8 cellular contexts compared by ENCODE assay signal in the genomic region with DNA sequence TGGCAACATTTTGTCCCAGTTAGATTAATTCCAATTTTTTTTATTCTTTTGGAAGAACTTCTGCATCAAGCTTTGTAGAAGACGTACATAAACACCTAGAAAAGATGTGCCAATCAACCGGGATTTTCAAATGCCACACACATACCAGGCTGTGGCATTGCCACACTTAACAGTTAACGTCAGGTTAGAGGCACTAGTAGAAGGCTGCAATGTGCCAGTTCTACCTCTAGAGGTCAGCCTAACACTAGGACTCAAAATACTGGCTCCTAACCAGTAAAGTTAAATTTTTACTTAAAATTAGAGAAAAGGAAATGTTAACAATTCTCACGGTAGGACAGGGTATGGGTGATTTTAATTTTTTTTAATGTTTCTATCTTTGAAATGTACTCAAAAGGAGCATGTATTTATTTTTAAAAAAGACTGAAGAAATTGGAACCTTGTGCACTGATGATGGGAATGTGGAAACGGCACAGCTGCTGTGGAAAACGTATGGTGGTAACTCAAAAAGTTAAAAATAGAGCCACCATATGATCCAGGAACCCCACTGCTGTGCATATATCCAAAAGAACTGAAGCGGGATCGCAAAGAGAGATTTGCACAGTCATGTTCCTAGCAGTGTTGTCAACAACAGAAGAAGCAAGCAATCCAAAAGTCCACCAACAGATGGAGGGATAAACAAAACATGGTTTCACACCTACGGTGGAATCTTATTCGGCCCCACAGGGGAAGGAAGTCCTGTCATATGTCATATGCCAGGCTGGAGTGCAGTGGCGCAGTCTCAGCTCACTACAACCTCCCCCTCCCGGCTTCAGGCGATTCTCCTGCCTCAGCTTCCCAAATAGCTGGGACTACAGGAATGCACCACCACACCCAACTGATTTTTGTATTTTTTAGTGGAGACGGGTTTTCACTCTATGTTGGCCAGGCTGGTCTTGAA. TPM values are rescaled to one million over a fixed set of nuclear protein-coding genes. Genes with fewer than 3 reads are reported as not detected.
A peak's percentile ranks its signal among the peaks of the same experiment; 100 is the strongest.
DNase-seq lines count a peak whose midpoint lies in the region; ATAC-seq and TF ChIP-seq lines count a peak whose summit lies in the region.

No MANE protein-coding gene starts in this region.

- no peak overlapping the region for H3K9ac ChIP-seq in OCI-LY3 (ENCODE audit: low read length)

- ATAC-seq in HG02981 (IDR thresholded peaks at IDR 0.05; ENCODE audit: unreplicated experiment) (peak; percentile 60), esophagus mucosa (peak; percentile 90), naive B cell (ENCODE audit: low read depth in 2 of 2) (peak; percentile 63 to 79)

- H3K27me3 ChIP-seq in OCI-LY3 (ENCODE audit: low read depth, low read length) = no peaks in the 10 kb centered on the region
- no peaks in the 10 kb centered on the region for H3K27me3 ChIP-seq in stomach

- peaks cover 8% of the 10 kb centered on the region; the same call in 1 of the 2 replicates for H3K9me3 ChIP-seq in OCI-LY3 (ENCODE audit: insufficient read depth, low read length)
- H3K9me3 ChIP-seq in stomach = no peaks in the 10 kb centered on the region

- H3K27me3 Mint-ChIP-seq in naive B cell = no peaks in the 10 kb centered on the region

- H3K9me3 Mint-ChIP-seq in naive B cell = peaks cover 0 to 8% (median 6%) of the 10 kb centered on the region in 7 donors

- H3K27ac ChIP-seq in OCI-LY3 (ENCODE audit: low read length) (no peak overlapping the region), stomach (no peak overlapping the region)

- peak overlapping the region; percentile 46 for H3K4me2 ChIP-seq in OCI-LY3 (ENCODE audit: low read length)

- TF ChIP-seq CTCF in OCI-LY3 (IDR thresholded peaks at IDR 0.05; ENCODE audit: low read depth, low read length) = peak; percentile 98
- TF ChIP-seq CTCF in stomach (IDR thresholded peaks at IDR 0.05) = peak in 5 of 7 experiments; percentile 75 to 95 (median 94)

- no peaks in the 10 kb centered on the region for H4K20me1 ChIP-seq in OCI-LY3 (ENCODE audit: insufficient read depth, low read length)

- H3K36me3 Mint-ChIP-seq in naive B cell = no peaks in the 10 kb centered on the region

- H2AFZ ChIP-seq in OCI-LY3 (ENCODE audit: low read depth, low read length) = peak overlapping the region; percentile 25; the same call in 1 of the 2 replicates

- peak; percentile 48 for DNase-seq in ELF-1 (ENCODE audit: low read depth, low spot score)
- peak; percentile 50 for DNase-seq in activated T-cell treated with anti-CD3 and anti-CD28 coated beads for 24 hours (ENCODE audit: low read depth)
- DNase-seq in naive B cell = peak; percentile 56
- DNase-seq in stomach = peak; percentile 65
- no peak for DNase-seq in 8988T

- no peak overlapping the region for H3K4me3 Mint-ChIP-seq in naive B cell

- H3K27ac Mint-ChIP-seq in naive B cell = peak overlapping the region in 1 of 6 donors; percentile 82

- H3K4me1 Mint-ChIP-seq in naive B cell = peaks cover 0 to 7% (median 0%) of the 10 kb centered on the region in 3 donors

- H3K79me2 ChIP-seq in OCI-LY3 (ENCODE audit: low read length) = no peaks in the 10 kb centered on the region

- H3K4me1 ChIP-seq in OCI-LY3 (ENCODE audit: low read length) (peaks cover 10% of the 10 kb centered on the region), stomach (peaks cover 0 to 12% (median 7%) of the 10 kb centered on the region in 4 donors)

- TF ChIP-seq EP300 in stomach (IDR thresholded peaks at IDR 0.05) = no peak

- H3K36me3 ChIP-seq in OCI-LY3 (replicated peaks; ENCODE audit: low read depth, low read length) = peaks cover 5% of the 10 kb centered on the region
- H3K36me3 ChIP-seq in stomach = peaks cover 0 to 2% (median under 1%) of the 10 kb centered on the region in 4 donors

- 0 out of 2 replicates have a peak overlapping the region, but pooled peaks have one; percentile 16 for H3K4me3 ChIP-seq in OCI-LY3 (ENCODE audit: low read length)
- no peak overlapping the region for H3K4me3 ChIP-seq in stomach

- no peak for TF ChIP-seq POLR2A in stomach (IDR thresholded peaks at IDR 0.05)

- intact Hi-C loops in stomach (cut with DNase I; ENCODE audit: low total_unique reads) = loop anchor here (10.0 kb wide), 1 partner anchor 429 kb away; no protein-coding TSS in a partner anchor

- 20 to 32% (median 29%) methylated on average over 14 of the region's 14 CpGs for WGBS in stomach, 5 donors

RNA-seq across cellular contexts. Expression of gene CRYL1, which starts 30.3 kb away (rescaled TPM):
- total RNA-seq in esophagus mucosa (30.1 TPM), stomach (100 to 1,000 TPM in 1 of 5 donors, 10 to 100 TPM in 4; 11.6 to 112 (median 29.3) TPM)
- polyA plus RNA-seq in naive B cell (ENCODE audit: low read depth in 6 of 6) (10 to 100 TPM; 18.4 to 35.4 (median 25.8) TPM), stomach (10 to 100 TPM; 22.7 to 68.9 (median 46.7) TPM)
